ENCODE assay signal across 8 cellular contexts in the genomic region with DNA sequence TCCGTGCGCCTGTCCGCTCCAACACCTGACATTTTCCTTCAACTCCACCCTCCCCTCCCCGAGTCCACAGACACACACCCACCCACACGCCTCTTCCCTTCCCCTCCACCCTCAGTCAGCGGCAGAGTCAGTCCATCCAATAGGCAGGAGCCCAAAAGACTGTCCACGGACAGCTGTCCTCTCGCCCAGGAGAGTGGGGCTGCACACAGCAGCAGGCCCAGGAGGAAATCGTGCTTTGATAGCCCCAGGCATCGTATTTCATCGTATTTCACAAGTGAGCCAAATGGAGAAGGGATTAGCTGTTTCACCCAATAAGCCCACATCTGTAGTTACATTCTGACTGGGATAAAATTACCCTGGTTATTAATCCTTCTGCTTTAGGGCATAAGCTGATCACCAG.
A peak's percentile ranks its signal among the peaks of the same experiment; 100 is the strongest.
DNase-seq lines count a peak whose midpoint lies in the region; ATAC-seq and TF ChIP-seq lines count a peak whose summit lies in the region.

No MANE protein-coding gene starts in this region.

- H3K36me3 ChIP-seq in left ventricle myocardium inferior (no peaks in the 10 kb centered on the region), subcutaneous abdominal adipose tissue (ENCODE audit: control insufficient read depth in 5 of 5, insufficient read depth in 5 of 5, low read length in 5 of 5) (no peaks in the 10 kb centered on the region)

- TF ChIP-seq CTCF in left ventricle myocardium inferior (IDR thresholded peaks at IDR 0.05; ENCODE audit: borderline replicate concordance): no peak

- intact Hi-C loops in left ventricle myocardium inferior (cut with micrococcal nuclease): no loop called here

- peaks cover 39% of the 10 kb centered on the region for H3K4me1 ChIP-seq in left ventricle myocardium inferior
- peaks cover 3 to 22% (median 18%) of the 10 kb centered on the region in 5 donors for H3K4me1 ChIP-seq in subcutaneous abdominal adipose tissue (ENCODE audit: control insufficient read depth in 5 of 5, insufficient read depth in 5 of 5, low read length in 5 of 5)

- ATAC-seq in T-cell (replicated peaks in 1 of 4) (no peak), GM21526 (IDR thresholded peaks at IDR 0.05; ENCODE audit: low FRiP score, unreplicated experiment) (no peak), GM19351 (IDR thresholded peaks at IDR 0.05; ENCODE audit: unreplicated experiment) (no peak), HG03439 (IDR thresholded peaks at IDR 0.05; ENCODE audit: unreplicated experiment) (no peak)

- H3K4me3 Mint-ChIP-seq in T-cell: peak overlapping the region in 2 of 3 donors; percentile 78 to 84

- no peak overlapping the region for H3K27ac Mint-ChIP-seq in T-cell

- peaks cover 0 to 3% of the 10 kb centered on the region in 2 donors for H3K27me3 Mint-ChIP-seq in T-cell

- CTCF ChIA-PET in T-cell (lab: Charles Lee): no interaction called here

- no peaks in the 10 kb centered on the region for H3K9me3 Mint-ChIP-seq in T-cell

- no peak overlapping the region for H3K9ac ChIP-seq in subcutaneous abdominal adipose tissue (ENCODE audit: low read length in 5 of 5)

- POLR2A ChIA-PET in T-cell (lab: Charles Lee): no interaction called here

- H3K27me3 ChIP-seq in left ventricle myocardium inferior (ENCODE audit: low read depth): no peaks in the 10 kb centered on the region
- H3K27me3 ChIP-seq in subcutaneous abdominal adipose tissue (ENCODE audit: control insufficient read depth in 5 of 5, insufficient read depth in 4 of 5, low read length in 5 of 5): no peaks in the 10 kb centered on the region

- H3K9me3 ChIP-seq in left ventricle myocardium inferior (replicated peaks) (no peaks in the 10 kb centered on the region), subcutaneous abdominal adipose tissue (ENCODE audit: control insufficient read depth in 5 of 5, low read length in 5 of 5) (no peaks in the 10 kb centered on the region)

- H3K36me3 Mint-ChIP-seq in T-cell: no peaks in the 10 kb centered on the region

- H3K27ac ChIP-seq in left ventricle myocardium inferior (replicated peaks) (peak overlapping the region; percentile 90), subcutaneous abdominal adipose tissue (ENCODE audit: low read depth, low read length) (peak overlapping the region; percentile 94)

- DNase-seq in NCI-H510A treated with DMSO at 0.1 percent for 48 hours (lab: John Stamatoyannopoulos, UW): peak; percentile 7
- no peak for DNase-seq in NCI-H510A (lab: John Stamatoyannopoulos, UW)
- DNase-seq in T-cell: no peak
- no peak for DNase-seq in left ventricle myocardium inferior

- peak overlapping the region; percentile 73 for H3K4me3 ChIP-seq in left ventricle myocardium inferior
- peak overlapping the region in 2 of 5 donors; percentile 61 to 79 for H3K4me3 ChIP-seq in subcutaneous abdominal adipose tissue (ENCODE audit: low read depth in 1 of 5, low read length in 5 of 5)

- peaks cover 10 to 16% (median 15%) of the 10 kb centered on the region in 3 donors for H3K4me1 Mint-ChIP-seq in T-cell
